In genomic region chr4:187799735-187800134, GRCh38 we compare ENCODE assay signal across 26 cellular contexts.
"Had no signal": no experiment of that assay in that cellular context is flagged by ENCODE, and none has a peak within 500 bp of the region (broad histone marks: within the 10 kb centered on the region; RNA-seq: fewer than 3 reads in every experiment).

No MANE protein-coding gene starts in this region.

- H3K27me3 ChIP-seq: colonic mucosa, esophagus muscularis mucosa, foreskin keratinocyte, gastroesophageal sphincter, heart left ventricle, hepatocyte had no signal

- H3K9me3 Mint-ChIP-seq: endodermal cell had no signal

- H3K4me1 ChIP-seq: colonic mucosa, esophagus muscularis mucosa, foreskin keratinocyte, gastroesophageal sphincter, heart left ventricle, lower lobe of right lung had no signal

- H3K4me3 ChIP-seq: colonic mucosa, esophagus muscularis mucosa, gastroesophageal sphincter, heart left ventricle, hepatocyte, lower lobe of right lung, mucosa of descending colon had no signal

- ATAC-seq: effector memory CD8-positive, alpha-beta T cell; foreskin keratinocyte; gastroesophageal sphincter; heart left ventricle; left colon; left lobe of liver; left ventricle myocardium superior; lower lobe of right lung; mucosa of descending colon had no signal

- H3K27ac ChIP-seq: colonic mucosa, epithelial cell of prostate, esophagus muscularis mucosa, foreskin keratinocyte, gastroesophageal sphincter, heart left ventricle, hepatocyte, lower lobe of right lung had no signal

- DNase-seq: colonic mucosa; cortex of kidney; effector CD8-positive, alpha-beta T cell; effector memory CD8-positive, alpha-beta T cell; endodermal cell; erythroblast; foreskin keratinocyte; heart left ventricle; hypothalamus; immature natural killer cell; islet precursor cell; kidney; kidney glomerular epithelial cell; left colon; left ventricle myocardium superior; lower lobe of right lung; mesenchymal stem cell; mucosa of descending colon; naive B cell had no signal

- H2AFZ ChIP-seq: hepatocyte had no signal

- H3K4me2 ChIP-seq: hepatocyte had no signal

- H3K36me3 Mint-ChIP-seq: naive B cell had no signal

- H3K4me1 Mint-ChIP-seq: endodermal cell, immature natural killer cell, mesothelial cell of epicardium, naive B cell had no signal

- H3K27ac Mint-ChIP-seq: dendritic cell treated with granulocyte-macrophage colony-stimulating factor and Interleukin-4, amounts not matched to agents 40 ng/mL and 50 ng/mL, for 4 days; effector memory CD8-positive, alpha-beta T cell; endodermal cell; immature natural killer cell; mesothelial cell of epicardium; naive B cell had no signal

- H3K36me3 ChIP-seq: colonic mucosa, esophagus muscularis mucosa, gastroesophageal sphincter, heart left ventricle, lower lobe of right lung had no signal

- H3K4me3 Mint-ChIP-seq: dendritic cell treated with granulocyte-macrophage colony-stimulating factor and Interleukin-4, amounts not matched to agents 40 ng/mL and 50 ng/mL, for 4 days; effector memory CD8-positive, alpha-beta T cell; endodermal cell; immature natural killer cell; mesothelial cell of epicardium; naive B cell had no signal

- H3K27me3 Mint-ChIP-seq: dendritic cell treated with granulocyte-macrophage colony-stimulating factor and Interleukin-4, amounts not matched to agents 40 ng/mL and 50 ng/mL, for 4 days; effector memory CD8-positive, alpha-beta T cell; naive B cell had no signal

- H3K9me3 ChIP-seq: colonic mucosa, mucosa of descending colon had no signal

- H3K79me2 ChIP-seq: hepatocyte had no signal
